ENCODE assay signal across 11 cellular contexts in the genomic region with DNA sequence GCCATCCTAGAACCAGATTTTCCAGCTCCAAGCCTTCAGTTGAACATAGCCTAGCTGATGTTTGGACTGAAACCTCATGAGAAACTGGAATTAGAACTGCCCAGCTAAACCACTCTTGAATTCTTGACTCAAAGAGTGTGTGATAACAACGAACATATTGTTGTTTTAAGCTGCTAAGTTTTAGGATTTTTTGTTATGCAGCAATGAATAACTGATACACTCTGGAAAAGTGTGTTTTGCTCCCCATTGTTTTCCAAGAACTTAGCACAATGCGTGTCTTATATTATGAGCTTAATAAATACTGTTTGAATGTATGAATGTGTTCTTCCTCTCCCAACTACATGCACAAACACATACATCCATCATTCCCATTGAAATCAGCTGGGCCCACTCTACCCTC.
"Had no signal": no experiment of that assay in that cellular context is flagged by ENCODE, and none has a peak within 500 bp of the region (broad histone marks: within the 10 kb centered on the region; RNA-seq: fewer than 3 reads in every experiment).

No MANE protein-coding gene starts in this region.

- ATAC-seq: GM23338, HCT116 had no signal

- H3K4me3 ChIP-seq: GM23248, GM23338, HAP-1 had no signal

- H3K4me2 ChIP-seq: GM23338 had no signal

- H3K27ac ChIP-seq: GM23248 had no signal

- FAIRE-seq: H1, H54 had no signal

- H3K9me3 ChIP-seq: HAP-1 had no signal

- H3K4me1 ChIP-seq: HAP-1 had no signal

- DNase-seq: GM23248, GOT3, H7, H9, HCEC 1CT, HFFc6 had no signal

- H3K36me3 ChIP-seq: HAP-1 had no signal

- H2AFZ ChIP-seq: GM23248, GM23338 had no signal

- H3K9ac ChIP-seq: GM23248 had no signal
